ENCODE assay signal across 8 cellular contexts in the genomic region with DNA sequence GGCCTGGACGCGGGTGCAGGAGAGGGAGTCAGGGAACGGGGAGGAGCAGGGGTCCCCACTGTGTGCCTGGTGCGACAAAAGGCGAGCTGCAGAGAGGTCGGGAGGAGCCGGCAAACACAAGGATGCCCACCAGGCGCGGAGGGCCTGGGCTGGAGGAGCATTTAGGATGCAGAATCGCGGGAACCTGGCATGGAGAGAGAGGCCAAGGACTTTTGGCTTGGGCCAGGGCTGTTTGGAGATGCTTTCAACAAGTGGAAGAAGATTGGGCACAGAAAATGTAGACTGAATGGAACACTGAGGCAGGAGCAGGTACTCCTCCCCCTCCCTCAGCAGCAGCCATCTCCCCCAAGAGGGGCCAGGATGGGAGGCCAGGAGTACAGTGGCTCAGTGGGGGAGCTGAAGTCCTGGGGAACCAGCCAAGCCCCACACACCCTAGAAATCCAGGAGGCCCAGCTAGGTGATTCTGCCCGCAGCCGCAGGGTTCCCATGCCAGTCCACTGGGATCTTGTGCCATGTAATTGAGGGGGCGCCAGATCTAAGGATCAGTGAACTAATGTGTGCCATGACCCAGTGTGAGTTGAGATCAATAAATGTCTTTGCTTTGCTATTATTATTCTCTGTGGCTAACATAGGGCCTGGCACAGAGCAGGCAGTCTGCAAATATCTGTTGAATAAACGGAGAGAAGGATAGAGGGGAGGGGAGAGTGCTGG. TPM values are rescaled to one million over a fixed set of nuclear protein-coding genes. Genes with fewer than 3 reads are reported as not detected.
DNase-seq lines count a peak whose midpoint lies in the region; ATAC-seq, FAIRE-seq and TF ChIP-seq lines count a peak whose summit lies in the region.

No MANE protein-coding gene starts in this region.

- H3K9me2 ChIP-seq in SK-N-SH, result no peaks in the 10 kb centered on the region

- no peak for ATAC-seq in SK-N-SH treated with all-trans-retinoic acid at 6 μM for 48 hours
- ATAC-seq in activated naive CD8-positive, alpha-beta T cell treated with anti-CD3 and anti-CD28 coated beads, Interleukin-2, amount 50 U/mL, for 24 hours, result no peak
- ATAC-seq in thoracic aorta (ENCODE audit: insufficient number of reproducible peaks, low FRiP score, low read depth), result no peak
- no peak for ATAC-seq in GM19455 (IDR thresholded peaks at IDR 0.05; ENCODE audit: unreplicated experiment)

- no peaks in the 10 kb centered on the region for H3K36me3 ChIP-seq in SK-N-SH (replicated peaks in 1 of 2; ENCODE audit: control insufficient read depth in 1 of 2, insufficient read depth in 2 of 2, low read length in 1 of 2)
- no peaks in the 10 kb centered on the region for H3K36me3 ChIP-seq in kidney (ENCODE audit: control insufficient read depth in 1 of 2, insufficient read depth in 2 of 2, low read length in 2 of 2)
- H3K36me3 ChIP-seq in thoracic aorta, result no peaks in the 10 kb centered on the region

- FAIRE-seq in kidney (lab: Jason Lieb, UNC), result no peak

- no peaks in the 10 kb centered on the region for H3K36me3 Mint-ChIP-seq in activated naive CD8-positive, alpha-beta T cell treated with anti-CD3 and anti-CD28 coated beads, Interleukin-2, amount 50 U/mL, for 24 hours (ENCODE audit: low read depth)

- no peak for TF ChIP-seq RAD21 in SK-N-SH (IDR thresholded peaks at IDR 0.05; ENCODE audit: low read length)

- intact Hi-C loops in kidney (cut with DNase I), result no loop called here

- H3K27me3 ChIP-seq in SK-N-SH (ENCODE audit: insufficient read depth) (peaks cover 13% of the 10 kb centered on the region; the same call in 1 of the 2 replicates), thoracic aorta (replicated peaks; ENCODE audit: insufficient read depth) (no peaks in the 10 kb centered on the region)

- POLR2A ChIA-PET in SK-N-SH (lab: Yijun Ruan, JAX) (no interaction called here), GM10248 (lab: Yijun Ruan, JAX) (no interaction called here)

- CTCF ChIA-PET in SK-N-SH (lab: Yijun Ruan, JAX), result interaction anchor here (0.8 to 5.0 kb wide), 4 partner anchors 13 to 109 kb away, joined by 3 to 26 read pairs (median 3); no protein-coding TSS in a partner anchor
- CTCF ChIA-PET in GM10248 (lab: Yijun Ruan, JAX), result interaction anchor here (1.1 to 2.6 kb wide), 5 partner anchors 8 to 309 kb away, joined by 3 to 12 read pairs (median 4); no protein-coding TSS in a partner anchor

- WGBS in SK-N-SH (ENCODE audit: low lambda C conversion rate), result 30% methylated on average over 15 of the region's 15 CpGs

- no peak for TF ChIP-seq EP300 in SK-N-SH (IDR thresholded peaks at IDR 0.05; ENCODE audit: borderline replicate concordance in 1 of 2, low read depth in 1 of 2, low read length in 1 of 2)

- peak overlapping the region; percentile 100 for H3K4me2 ChIP-seq in SK-N-SH

- peak overlapping the region; percentile 94; the same call in 1 of the 2 replicates for H2AFZ ChIP-seq in SK-N-SH (ENCODE audit: low read depth)

- H3K4me1 ChIP-seq in SK-N-SH (ENCODE audit: control insufficient read depth in 1 of 2, insufficient read depth in 2 of 2, low read depth in 1 of 2, low read length in 1 of 2) (peaks cover 0 to 21% of the 10 kb centered on the region in 2 experiments; a peak in 1 of 4 replicates), kidney (ENCODE audit: control insufficient read depth in 1 of 2, insufficient read depth in 1 of 2, low read depth in 1 of 2, low read length in 2 of 2) (peaks cover 6 to 9% of the 10 kb centered on the region in 2 donors), thoracic aorta (ENCODE audit: control insufficient read depth in 1 of 2, low read depth in 2 of 2) (peaks cover 15 to 47% of the 10 kb centered on the region in 2 donors)

- TF ChIP-seq CTCF in SK-N-SH (IDR thresholded peaks at IDR 0.05) (no peak), kidney (IDR thresholded peaks at IDR 0.05; ENCODE audit: borderline replicate concordance, extremely low read depth, insufficient read depth) (no peak), thoracic aorta (IDR thresholded peaks at IDR 0.05) (no peak), GM10248 (IDR thresholded peaks at IDR 0.05; ENCODE audit: control extremely low read depth, extremely low read depth, low read depth, missing control alignments) (no peak)

- peak overlapping the region; percentile 57 to 86 for H3K4me3 ChIP-seq in SK-N-SH (ENCODE audit: low read depth in 2 of 2, low read length in 1 of 2)
- peak overlapping the region; percentile 69 to 95 for H3K4me3 ChIP-seq in kidney (ENCODE audit: low read length in 2 of 2)
- peak overlapping the region; percentile 91 for H3K4me3 ChIP-seq in thoracic aorta

- H3K9me3 Mint-ChIP-seq in activated naive CD8-positive, alpha-beta T cell treated with anti-CD3 and anti-CD28 coated beads, Interleukin-2, amount 50 U/mL, for 24 hours, result no peaks in the 10 kb centered on the region

- peak overlapping the region; percentile 92 for H3K4me3 Mint-ChIP-seq in activated naive CD8-positive, alpha-beta T cell treated with anti-CD3 and anti-CD28 coated beads, Interleukin-2, amount 50 U/mL, for 24 hours

- no peaks in the 10 kb centered on the region for H3K79me2 ChIP-seq in SK-N-SH (ENCODE audit: insufficient read depth)

- H3F3A ChIP-seq in SK-N-SH (replicated peaks; ENCODE audit: insufficient read depth), result no peaks in the 10 kb centered on the region

- H3K27me3 Mint-ChIP-seq in activated naive CD8-positive, alpha-beta T cell treated with anti-CD3 and anti-CD28 coated beads, Interleukin-2, amount 50 U/mL, for 24 hours, result peaks cover 9% of the 10 kb centered on the region

- H3K27ac ChIP-seq in SK-N-SH (ENCODE audit: low read depth in 2 of 2, low read length in 1 of 2) (no peak overlapping the region; a peak in 1 of 4 replicates), kidney (ENCODE audit: low read depth in 2 of 2, low read length in 2 of 2) (no peak overlapping the region), thoracic aorta (no peak overlapping the region)

- H3K9ac ChIP-seq in SK-N-SH (peak overlapping the region; percentile 69), kidney (ENCODE audit: low read length in 2 of 2) (peak overlapping the region; percentile 70 to 86)

- peaks cover 25% of the 10 kb centered on the region for H3K4me1 Mint-ChIP-seq in activated naive CD8-positive, alpha-beta T cell treated with anti-CD3 and anti-CD28 coated beads, Interleukin-2, amount 50 U/mL, for 24 hours

- no peaks in the 10 kb centered on the region for H3K9me3 ChIP-seq in SK-N-SH
- no peaks in the 10 kb centered on the region for H3K9me3 ChIP-seq in kidney (ENCODE audit: control insufficient read depth in 1 of 2, low read length in 2 of 2)
- H3K9me3 ChIP-seq in thoracic aorta, result no peaks in the 10 kb centered on the region

- DNase-seq in SK-N-SH (no peak), kidney (peak; percentile 53), thoracic aorta (ENCODE audit: low spot score) (no peak), GM10248 (ENCODE audit: extremely low spot score) (no peak), SKM-1 treated with dmso at 0.1 percent for 144 hours (lab: John Stamatoyannopoulos, UW; ENCODE audit: unreplicated experiment) (no peak)
- DNase-seq in activated naive CD8-positive, alpha-beta T cell treated with anti-CD3 and anti-CD28 coated beads, Interleukin-2, amount 50 U/mL, for 24 hours, result no peak

- no peaks in the 10 kb centered on the region for H4K20me1 ChIP-seq in SK-N-SH (ENCODE audit: insufficient read depth)

- no peak overlapping the region for H3K27ac Mint-ChIP-seq in activated naive CD8-positive, alpha-beta T cell treated with anti-CD3 and anti-CD28 coated beads, Interleukin-2, amount 50 U/mL, for 24 hours

TF ChIP-seq in SK-N-SH, 30 proteins besides CTCF, POLR2A, EP300 and RAD21:
- TF ChIP-seq, protein P1, sequence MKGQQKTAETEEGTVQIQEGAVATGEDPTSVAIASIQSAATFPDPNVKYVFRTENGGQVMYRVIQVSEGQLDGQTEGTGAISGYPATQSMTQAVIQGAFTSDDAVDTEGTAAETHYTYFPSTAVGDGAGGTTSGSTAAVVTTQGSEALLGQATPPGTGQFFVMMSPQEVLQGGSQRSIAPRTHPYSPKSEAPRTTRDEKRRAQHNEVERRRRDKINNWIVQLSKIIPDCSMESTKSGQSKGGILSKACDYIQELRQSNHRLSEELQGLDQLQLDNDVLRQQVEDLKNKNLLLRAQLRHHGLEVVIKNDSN (IDR thresholded peaks at IDR 0.05; ENCODE audit: borderline replicate concordance, low read depth), result no peak
- TF ChIP-seq NFIC (IDR thresholded peaks at IDR 0.05; ENCODE audit: borderline replicate concordance), result no peak
- TF ChIP-seq FOSL2 (IDR thresholded peaks at IDR 0.05; ENCODE audit: borderline replicate concordance, low read depth), result no peak
- no peak for TF ChIP-seq RXRA (IDR thresholded peaks at IDR 0.05; ENCODE audit: borderline replicate concordance, low read depth)
TF ChIP-seq in SK-N-SH: peak in this region for 0.

TF ChIP-seq in SK-N-SH treated with all-trans-retinoic acid at 6 μM for 48 hours, 23 proteins besides CTCF, POLR2A, EP300 and RAD21 (continues in another document):
- no peak for TF ChIP-seq SNAI2 (CRISPR knock-in tag; IDR thresholded peaks at IDR 0.05)
- TF ChIP-seq GLIS3 (CRISPR knock-in tag; IDR thresholded peaks at IDR 0.05), result no peak
- TF ChIP-seq TOX (CRISPR knock-in tag; IDR thresholded peaks at IDR 0.05; ENCODE audit: borderline replicate concordance), result no peak
- TF ChIP-seq BACH2 (CRISPR knock-in tag; IDR thresholded peaks at IDR 0.05; ENCODE audit: borderline replicate concordance), result no peak

RNA-seq across cellular contexts. Expression of a gene that starts 1.1 kb away (rescaled TPM):
- polyA plus RNA-seq in SK-N-SH (2012; rRNA removed) (0.53 and 0.80 TPM in 2 replicates), kidney (ENCODE audit: insufficient read depth, low read depth, low replicate concordance) (9.5 TPM)
- 0.50 and 0.66 TPM in 2 replicates for polyA plus RNA-seq in SK-N-SH (2012; cell fraction: cytosol; rRNA removed)
- polyA plus RNA-seq in SK-N-SH (2012; cell fraction: nucleus; rRNA removed), result 1.1 and 4.2 TPM in 2 replicates
- total RNA-seq in kidney (23.3 TPM), thoracic aorta (10 to 100 TPM; 25.6 to 28.6 TPM)

RNA-seq across cellular contexts. Expression of a gene that starts 39.4 kb away (rescaled TPM):
- polyA plus RNA-seq in SK-N-SH (2012; rRNA removed), result 2.7 and 2.9 TPM in 2 replicates
- polyA plus RNA-seq in SK-N-SH (2012; cell fraction: cytosol; rRNA removed), result 0.54 and 1.2 TPM in 2 replicates
- polyA plus RNA-seq in SK-N-SH (2012; cell fraction: nucleus; rRNA removed), result 8.4 and 11.3 TPM in 2 replicates
- total RNA-seq in kidney, result 127 TPM
- polyA plus RNA-seq in kidney (ENCODE audit: insufficient read depth, low read depth, low replicate concordance), result 43.1 TPM
- 10 to 100 TPM; 63.2 to 68.6 TPM for total RNA-seq in thoracic aorta
